Comparison of ENCODE assay signal across 25 cellular contexts in genomic region chr1:178740491-178740890, GRCh38.
"Had no signal": no experiment of that assay in that cellular context is flagged by ENCODE, and none has a peak within 500 bp of the region (broad histone marks: within the 10 kb centered on the region; RNA-seq: fewer than 3 reads in every experiment).

No MANE protein-coding gene starts in this region.

- ATAC-seq: mucosa of descending colon; naive thymus-derived CD4-positive, alpha-beta T cell; natural killer cell treated with Interleukin-12 subunit alpha and Interleukin-12 subunit beta and Interleukin-15 and Interleukin-18, amount 100 ng/mL, for 72 hours; stimulated activated memory B cell treated with anti-CD40 and anti-IgM and Interleukin-4, amounts not matched to agents 10 μg/mL and 1 μg/mL and 100 μg/mL, for 72 hours; stimulated activated naive CD8-positive, alpha-beta T cell treated with anti-CD3 and anti-CD28 coated beads, Interleukin-15, Interleukin-2, amounts not matched to agents 100 U/mL and 50 U/mL, for 24 hours had no signal

- H3K36me3 ChIP-seq: ovary, right atrium auricular region, thyroid gland, vagina had no signal

- H3K9me3 Mint-ChIP-seq: immature natural killer cell; natural killer cell treated with Interleukin-12 subunit alpha and Interleukin-12 subunit beta and Interleukin-15 and Interleukin-18, amount 100 ng/mL, for 72 hours; stimulated activated memory B cell treated with anti-CD40 and anti-IgM and Interleukin-4, amounts not matched to agents 10 μg/mL and 1 μg/mL and 100 μg/mL, for 72 hours had no signal

- FAIRE-seq: islet of Langerhans had no signal

- H3K27me3 ChIP-seq: ovary, right atrium auricular region, right lobe of liver, stomach, testis, thyroid gland, transverse colon, upper lobe of left lung, vagina had no signal

- H3K4me3 ChIP-seq: left ventricle myocardium inferior, lung, mucosa of descending colon, ovary, right atrium auricular region, right lobe of liver, skin epidermis, stomach, testis, thyroid gland, transverse colon, upper lobe of left lung, vagina had no signal

- H3K27ac ChIP-seq: left ventricle myocardium inferior, ovary, right lobe of liver, skin epidermis, stomach, testis, thyroid gland, transverse colon, upper lobe of left lung, vagina had no signal

- H3K27me3 Mint-ChIP-seq: naive thymus-derived CD4-positive, alpha-beta T cell; natural killer cell treated with Interleukin-12 subunit alpha and Interleukin-12 subunit beta and Interleukin-15 and Interleukin-18, amount 100 ng/mL, for 72 hours; progenitor cell of endocrine pancreas; stimulated activated memory B cell treated with anti-CD40 and anti-IgM and Interleukin-4, amounts not matched to agents 10 μg/mL and 1 μg/mL and 100 μg/mL, for 72 hours had no signal

- H3K36me3 Mint-ChIP-seq: natural killer cell treated with Interleukin-12 subunit alpha and Interleukin-12 subunit beta and Interleukin-15 and Interleukin-18, amount 100 ng/mL, for 72 hours had no signal

- H3K9me3 ChIP-seq: mucosa of descending colon, ovary, right atrium auricular region, right lobe of liver, stomach, testis, thyroid gland, transverse colon, upper lobe of left lung, vagina had no signal

- H3K27ac Mint-ChIP-seq: immature natural killer cell; naive thymus-derived CD4-positive, alpha-beta T cell; natural killer cell treated with Interleukin-12 subunit alpha and Interleukin-12 subunit beta and Interleukin-15 and Interleukin-18, amount 100 ng/mL, for 72 hours; progenitor cell of endocrine pancreas had no signal

- DNase-seq: hypothalamus; immature natural killer cell; left ventricle myocardium inferior; midbrain; mucosa of descending colon; naive thymus-derived CD4-positive, alpha-beta T cell; ovary; right lobe of liver; stimulated activated CD4-positive, alpha-beta T cell treated with anti-CD3 and anti-CD28 coated beads, Interleukin-2, amount 100 ng/mL, for 48 hours; stimulated activated CD4-positive, alpha-beta T cell treated with anti-CD3 and anti-CD28 coated beads, Interleukin-4, amount 100 ng/mL, for 4 hours; stimulated activated CD8-positive, alpha-beta memory T cell treated with anti-CD3 and anti-CD28 coated beads, Interleukin-4, amount 100 ng/mL, for 48 hours; stimulated activated naive CD8-positive, alpha-beta T cell treated with anti-CD3 and anti-CD28 coated beads, Interleukin-15, Interleukin-2, amounts not matched to agents 100 U/mL and 50 U/mL, for 24 hours; stomach; testis; thyroid gland; transverse colon; upper lobe of left lung had no signal

- H3K4me3 Mint-ChIP-seq: immature natural killer cell; naive thymus-derived CD4-positive, alpha-beta T cell; natural killer cell treated with Interleukin-12 subunit alpha and Interleukin-12 subunit beta and Interleukin-15 and Interleukin-18, amount 100 ng/mL, for 72 hours; stimulated activated memory B cell treated with anti-CD40 and anti-IgM and Interleukin-4, amounts not matched to agents 10 μg/mL and 1 μg/mL and 100 μg/mL, for 72 hours had no signal

- H3K4me1 ChIP-seq: stomach, testis, transverse colon, upper lobe of left lung, vagina had no signal

- H3K4me1 Mint-ChIP-seq: immature natural killer cell had no signal
